9 cellular contexts compared by ENCODE assay signal in the genomic region with DNA sequence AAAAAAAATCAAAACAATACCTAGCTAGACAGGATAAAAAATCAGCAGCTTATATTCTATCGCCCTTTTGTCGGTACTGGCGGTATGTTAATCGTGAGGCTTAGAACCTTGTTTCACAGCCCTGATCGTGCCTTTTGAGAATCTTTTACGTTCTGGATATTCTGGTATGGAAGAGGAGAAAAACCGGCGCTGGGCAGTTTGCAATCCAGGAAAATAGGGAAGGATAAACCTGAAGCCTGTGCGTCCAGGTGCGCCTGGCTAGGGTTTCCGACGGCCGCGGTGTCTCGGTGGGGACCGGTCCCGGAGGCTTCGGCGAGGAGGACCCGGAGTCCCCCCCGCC. TPM values are rescaled to one million over a fixed set of nuclear protein-coding genes. Genes with fewer than 3 reads are reported as not detected.
DNase-seq lines count a peak whose midpoint lies in the region; ATAC-seq and TF ChIP-seq lines count a peak whose summit lies in the region.
"Had no signal": no experiment of that assay in that cellular context is flagged by ENCODE, and none has a peak within 500 bp of the region (broad histone marks: within the 10 kb centered on the region; RNA-seq: fewer than 3 reads in every experiment).

No MANE protein-coding gene starts in this region.

- TF ChIP-seq CTCF in gastroesophageal sphincter (IDR thresholded peaks at IDR 0.05) (no peak), gastrocnemius medialis (IDR thresholded peaks at IDR 0.05 in 4 of 5, conservative IDR thresholded peaks at IDR 0.05 in 1 of 5) (no peak)

- intact Hi-C loops in gastrocnemius medialis (cut with DNase I; ENCODE audit: low total_unique reads), result loop anchor here (1.0 to 2.0 kb wide), 2 partner anchors 40 to 63 kb away; a partner anchor contains a TSS

- TF ChIP-seq POLR2A in gastroesophageal sphincter (IDR thresholded peaks at IDR 0.05) (no peak), gastrocnemius medialis (IDR thresholded peaks at IDR 0.05) (no peak)

- H3K27ac ChIP-seq in GM23248, result no peak overlapping the region
- H3K27ac ChIP-seq in SK-N-MC, result no peak overlapping the region
- peak overlapping the region; percentile 37 to 89 (median 85) for H3K27ac ChIP-seq in gastroesophageal sphincter
- peak overlapping the region; percentile 93 to 100 (median 97) for H3K27ac ChIP-seq in gastrocnemius medialis

- H3K36me3 ChIP-seq in GM23248 (ENCODE audit: low read depth) (no peaks in the 10 kb centered on the region), SK-N-MC (ENCODE audit: insufficient read depth, low read length) (no peaks in the 10 kb centered on the region), gastroesophageal sphincter (no peaks in the 10 kb centered on the region), gastrocnemius medialis (no peaks in the 10 kb centered on the region)

- WGBS in GM23248 (ENCODE audit: low coverage in 1 of 2, low lambda C conversion rate in 2 of 2, missing lambda C conversion rate in 2 of 2), 2 experiments, result 2 to 4% methylated on average over 9 to 21 of the region's 21 CpGs
- whole genome bisulfite sequencing in gastroesophageal sphincter (ENCODE audit: low coverage in 1 of 2), 2 donors, result 5 to 16% methylated on average over 6 to 12 of the region's 21 CpGs

- ATAC-seq in gastroesophageal sphincter, result no peak
- no peak for ATAC-seq in gastrocnemius medialis
- ATAC-seq in HG03025 (IDR thresholded peaks at IDR 0.05; ENCODE audit: low FRiP score, unreplicated experiment), result no peak
- no peak for ATAC-seq in HG03175 (IDR thresholded peaks at IDR 0.05; ENCODE audit: unreplicated experiment)

- in situ Hi-C loops in GM23248 (cut with MboI) (no loop called here), gastrocnemius medialis (cut with MboI; ENCODE audit: low sequenced_read_pairs in 4 of 4) (no loop called here)

- H3K9ac ChIP-seq in GM23248, result peak overlapping the region; percentile 52
- H3K9ac ChIP-seq in SK-N-MC (ENCODE audit: insufficient read length), result no peak overlapping the region

- no peak for TF ChIP-seq EP300 in gastroesophageal sphincter (IDR thresholded peaks at IDR 0.05)

- no peaks in the 10 kb centered on the region for H3K9me2 ChIP-seq in GM23248 (ENCODE audit: insufficient read depth)

- peak overlapping the region; percentile 66 for H3K4me3 ChIP-seq in GM23248
- peak overlapping the region; percentile 81 for H3K4me3 ChIP-seq in SK-N-MC
- H3K4me3 ChIP-seq in gastroesophageal sphincter, result peak overlapping the region; percentile 71 to 86
- H3K4me3 ChIP-seq in gastrocnemius medialis, result peak overlapping the region; percentile 66 to 96 (median 78)

- H3K4me2 ChIP-seq in GM23248 (ENCODE audit: unreplicated experiment), result peak overlapping the region; percentile 67

- H3K27me3 ChIP-seq in GM23248 (replicated peaks; ENCODE audit: insufficient read depth) (peaks cover 70% of the 10 kb centered on the region), gastroesophageal sphincter (peaks cover 12% of the 10 kb centered on the region), gastrocnemius medialis (no peaks in the 10 kb centered on the region)

- H3K79me2 ChIP-seq in GM23248 (ENCODE audit: insufficient read depth), result no peaks in the 10 kb centered on the region

- H3K9me3 ChIP-seq in GM23248 (ENCODE audit: low read depth) (no peaks in the 10 kb centered on the region), SK-N-MC (ENCODE audit: low read depth, low read length) (no peaks in the 10 kb centered on the region), gastroesophageal sphincter (no peaks in the 10 kb centered on the region), gastrocnemius medialis (no peaks in the 10 kb centered on the region)

- H3F3A ChIP-seq in GM23248 (ENCODE audit: insufficient read depth), result no peaks in the 10 kb centered on the region

- H2AFZ ChIP-seq in GM23248, result peak overlapping the region; percentile 81

- no peaks in the 10 kb centered on the region for H4K20me1 ChIP-seq in GM23248 (ENCODE audit: insufficient read depth)

- H3K4me1 ChIP-seq in GM23248 (ENCODE audit: insufficient read depth) (no peaks in the 10 kb centered on the region), gastroesophageal sphincter (peaks cover 0 to 32% (median 0%) of the 10 kb centered on the region in 3 donors), gastrocnemius medialis (peaks cover 40 to 41% of the 10 kb centered on the region in 2 donors)

- DNase-seq in GM23248 (peak; percentile 33), SK-N-MC (ENCODE audit: low read depth, low spot score) (no peak), gastrocnemius medialis (no peak), inferior parietal cortex (ENCODE audit: extremely low spot score) (no peak), NOMO-1 treated with dmso at 0.1 percent for 144 hours (lab: John Stamatoyannopoulos, UW; ENCODE audit: unreplicated experiment) (no peak)
- DNase-seq: NCI-H1436 treated with DMSO at 0.1 percent for 48 hours had no signal

RNA-seq across cellular contexts. Expression of a gene that starts 0.3 kb away (rescaled TPM):
- 0.11 and 0.13 TPM in 2 replicates for total RNA-seq in GM23248 (2014; rRNA removed; shearing (Covaris generic))
- 0.38 and 0.60 TPM in 2 replicates for polyA plus RNA-seq in GM23248 (2016; fragmentation: Nextera tagmentation; extraction: Ambion mirVana)
- 1 to 10 TPM; 2.0 to 8.4 (median 4.2) TPM for total RNA-seq in gastroesophageal sphincter
- total RNA-seq in gastrocnemius medialis, result 100 to 1,000 TPM in 1 of 4 donors, 10 to 100 TPM in 3; 15.7 to 127 (median 83.7) TPM

RNA-seq across cellular contexts. Expression of a gene that starts 17.6 kb away (rescaled TPM):
- total RNA-seq in GM23248 (2014; rRNA removed; shearing (Covaris generic)), result 2.1 and 5.3 TPM in 2 replicates
- 3.0 and 3.3 TPM in 2 replicates for polyA plus RNA-seq in GM23248 (2016; fragmentation: Nextera tagmentation; extraction: Ambion mirVana)
- 1 to 10 TPM; 1.6 to 2.7 (median 2.5) TPM for total RNA-seq in gastroesophageal sphincter
- 10 to 100 TPM in 1 of 4 donors, 1 to 10 TPM in 3; 2.1 to 12.1 (median 6.5) TPM for total RNA-seq in gastrocnemius medialis

RNA-seq across cellular contexts. Expression of a gene that starts 27.8 kb away (rescaled TPM):
- 9.5 and 9.6 TPM in 2 replicates for total RNA-seq in GM23248 (2014; rRNA removed; shearing (Covaris generic))
- polyA plus RNA-seq in GM23248 (2016; fragmentation: Nextera tagmentation; extraction: Ambion mirVana), result 5.5 and 5.9 TPM in 2 replicates
- total RNA-seq in gastroesophageal sphincter, result 10 to 100 TPM in 3 of 4 donors, 1 to 10 TPM in 1; 8.3 to 15.9 (median 10.7) TPM
- 1 to 10 TPM; 3.1 to 8.0 (median 3.9) TPM for total RNA-seq in gastrocnemius medialis

RNA-seq across cellular contexts. Expression of a gene that starts 39.8 kb away (rescaled TPM):
- 38.8 and 53.7 TPM in 2 replicates for total RNA-seq in GM23248 (2014; rRNA removed; shearing (Covaris generic))
- polyA plus RNA-seq in GM23248 (2016; fragmentation: Nextera tagmentation; extraction: Ambion mirVana), result 89.7 and 94.5 TPM in 2 replicates
- total RNA-seq in gastroesophageal sphincter, result 10 to 100 TPM; 28.2 to 61.5 (median 30.4) TPM
- 10 to 100 TPM; 63.5 to 82.5 (median 78.2) TPM for total RNA-seq in gastrocnemius medialis

RNA-seq across cellular contexts. Expression of a gene that starts 43.5 kb away (rescaled TPM):
- 2.7 and 2.8 TPM in 2 replicates for total RNA-seq in GM23248 (2014; rRNA removed; shearing (Covaris generic))
- polyA plus RNA-seq in GM23248 (2016; fragmentation: Nextera tagmentation; extraction: Ambion mirVana), result 1.3 and 1.7 TPM in 2 replicates
- total RNA-seq in gastroesophageal sphincter (10 to 100 TPM in 3 of 4 donors, 1 to 10 TPM in 1; 7.7 to 19.3 (median 14.7) TPM), gastrocnemius medialis (10 to 100 TPM in 3 of 4 donors, 1 to 10 TPM in 1; 8.6 to 20.9 (median 15.1) TPM)

Comparison
In these comparisons a context has a peak if more than half of its experiments do, and no peak if none do; other contexts are left out.
1. H3K27ac ChIP-seq: peak in gastroesophageal sphincter (4 of 4) and gastrocnemius medialis (4 of 4); none in GM23248 (single experiment) and SK-N-MC (single experiment).
2. Peak in every context shown above with its lines, with median percentiles within 50 percentile points of each other: H3K4me3 ChIP-seq.